In the genomic region with DNA sequence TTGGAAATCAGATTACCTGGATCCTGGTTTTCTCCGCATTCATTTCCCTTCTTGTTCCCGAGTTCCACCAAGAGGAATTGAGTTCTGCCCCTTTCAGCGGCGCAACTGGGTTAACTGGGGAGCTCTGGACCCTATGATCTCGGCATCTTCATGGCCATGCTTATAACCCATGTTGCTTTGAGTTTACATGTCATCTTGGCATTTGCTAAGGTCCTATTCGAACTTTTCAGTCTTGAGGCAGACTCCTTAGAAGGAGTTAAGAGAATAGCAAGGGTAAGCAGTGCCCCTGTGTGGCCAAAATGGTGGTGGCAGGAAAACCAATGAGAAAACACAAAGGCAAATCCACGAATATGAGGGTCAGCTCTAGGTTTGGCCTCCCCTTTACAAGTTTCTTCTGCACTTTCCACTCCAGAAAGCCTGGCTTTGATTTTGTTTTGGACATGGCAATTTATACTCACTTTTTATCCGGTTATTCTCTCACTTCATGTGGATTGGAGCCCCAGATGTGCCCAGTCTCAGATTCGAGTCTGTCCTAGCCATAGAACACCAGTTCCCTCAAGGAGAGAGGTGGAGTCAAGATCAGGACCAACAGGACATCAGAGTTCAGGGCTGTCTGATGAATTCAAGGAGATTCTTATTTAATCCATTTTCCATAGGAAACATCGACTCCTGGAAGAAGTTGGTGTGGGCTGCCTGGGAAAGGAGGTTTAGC, we compare ENCODE assay signal across 8 cellular contexts. TPM values are rescaled to one million over a fixed set of nuclear protein-coding genes. Genes with fewer than 3 reads are reported as not detected.
DNase-seq lines count a peak whose midpoint lies in the region; ATAC-seq, FAIRE-seq and TF ChIP-seq lines count a peak whose summit lies in the region.

No MANE protein-coding gene starts in this region.

- peaks cover 19% of the 10 kb centered on the region for H3K27me3 Mint-ChIP-seq in neural progenitor cell (ENCODE audit: insufficient read depth, low read depth)

- H3K79me2 ChIP-seq in PC-3 (ENCODE audit: low read length) (no peaks in the 10 kb centered on the region), neural progenitor cell (ENCODE audit: low read depth) (no peaks in the 10 kb centered on the region)

- H3K4me2 ChIP-seq in PC-3 (ENCODE audit: low read length) (peak overlapping the region; percentile 95), neural progenitor cell (peak overlapping the region; percentile 92)

- H3K4me1 ChIP-seq in PC-3 (ENCODE audit: insufficient read depth, low read length) (peaks cover 27% of the 10 kb centered on the region), neural progenitor cell (no peaks in the 10 kb centered on the region), tibial nerve (peaks cover 0 to 13% (median 7%) of the 10 kb centered on the region in 4 donors)

- peak; percentile 91 for FAIRE-seq in GM12891 (lab: Jason Lieb, UNC)
- no peak for FAIRE-seq in frontal cortex (lab: Jason Lieb, UNC)

- H3K27ac ChIP-seq in HL-60 (replicated peaks), result no peak overlapping the region
- H3K27ac ChIP-seq in PC-3 (ENCODE audit: low read length), result no peak overlapping the region
- H3K27ac ChIP-seq in neural progenitor cell, result no peak overlapping the region
- no peak overlapping the region for H3K27ac ChIP-seq in tibial nerve

- H3K27me3 ChIP-seq in HL-60 (ENCODE audit: insufficient read depth, poor library complexity, severe bottlenecking) (peaks cover 32% of the 10 kb centered on the region), PC-3 (ENCODE audit: low read length) (no peaks in the 10 kb centered on the region), neural progenitor cell (peaks cover 39% of the 10 kb centered on the region), tibial nerve (peaks cover 0 to 25% of the 10 kb centered on the region in 2 donors)

- ATAC-seq in PC-3, result peak; percentile 70

- intact Hi-C loops in PC-3 (cut with micrococcal nuclease), result loop anchor here (1.0 to 2.0 kb wide), 4 partner anchors 21 to 467 kb away; no protein-coding TSS in a partner anchor

- H3K4me3 ChIP-seq in HL-60 (replicated peaks; ENCODE audit: insufficient read depth, low read length) (no peak overlapping the region), PC-3 (ENCODE audit: low read length) (peak overlapping the region; percentile 70), neural progenitor cell (peak overlapping the region; percentile 54), tibial nerve (peak overlapping the region; percentile 17 to 51 (median 38))

- H2AFZ ChIP-seq in PC-3 (ENCODE audit: low read length) (peak overlapping the region; percentile 96), neural progenitor cell (replicated peaks) (peak overlapping the region; percentile 92)

- H3K27ac Mint-ChIP-seq in neural progenitor cell, result no peak overlapping the region

- H3K9me3 ChIP-seq in PC-3 (ENCODE audit: low read length) (no peaks in the 10 kb centered on the region), neural progenitor cell (ENCODE audit: low read depth) (no peaks in the 10 kb centered on the region), tibial nerve (no peaks in the 10 kb centered on the region)

- TF ChIP-seq POLR2A in GM12891 (IDR thresholded peaks at IDR 0.05; ENCODE audit: low read depth, low read length) (no peak), tibial nerve (IDR thresholded peaks at IDR 0.05) (no peak)

- no peaks in the 10 kb centered on the region for H3K36me3 ChIP-seq in PC-3 (ENCODE audit: low read depth, low read length)
- H3K36me3 ChIP-seq in neural progenitor cell, result no peaks in the 10 kb centered on the region
- H3K36me3 ChIP-seq in tibial nerve, result no peaks in the 10 kb centered on the region

- WGBS in tibial nerve, 2 donors, result 21 to 23% methylated on average over 10 of the region's 10 CpGs

- DNase-seq in A172 (ENCODE audit: low spot score) (peak; percentile 57), GM12891 (ENCODE audit: insufficient read length, low spot score) (peak; percentile 60), HL-60 (ENCODE audit: low read depth in 1 of 2, low spot score in 1 of 2) (peak in 1 of 2 experiments; percentile 59), PC-3 (peak; percentile 83), frontal cortex (ENCODE audit: low spot score in 2 of 2) (peak; percentile 72 to 78), neural progenitor cell (ENCODE audit: low spot score) (peak; percentile 78), tibial nerve (ENCODE audit: low spot score in 2 of 2) (peak; percentile 27 to 71)
- DNase-seq in activated effector memory CD4-positive, alpha-beta T cell treated with anti-CD3 and anti-CD28 coated beads, Interleukin-2, amount 50 U/mL, for 16 hours, result peak; percentile 76

- no peaks in the 10 kb centered on the region for H3K9me2 ChIP-seq in PC-3 (replicated peaks; ENCODE audit: low read length)

- H3K9me3 Mint-ChIP-seq in neural progenitor cell, result no peaks in the 10 kb centered on the region

- POLR2A ChIA-PET in PC-3 (lab: Charles Lee; ENCODE audit: unreplicated experiment), result no interaction called here

- H4K20me1 ChIP-seq in PC-3 (ENCODE audit: low read length) (no peaks in the 10 kb centered on the region), neural progenitor cell (ENCODE audit: low read depth) (no peaks in the 10 kb centered on the region)

- CTCF ChIA-PET in PC-3 (lab: Charles Lee), result interaction anchor here (1.1 to 1.6 kb wide), 2 partner anchors 21 to 22 kb away, joined by 3 to 6 read pairs; no protein-coding TSS in a partner anchor

- no peaks in the 10 kb centered on the region for H3K36me3 Mint-ChIP-seq in neural progenitor cell

- peak overlapping the region; percentile 89 for H3K4me3 Mint-ChIP-seq in neural progenitor cell

- no peak for TF ChIP-seq EP300 in tibial nerve (IDR thresholded peaks at IDR 0.05)

- H3K9ac ChIP-seq in PC-3 (ENCODE audit: low read length) (peak overlapping the region; percentile 29), neural progenitor cell (no peak overlapping the region)

- TF ChIP-seq CTCF in HL-60 (IDR thresholded peaks at IDR 0.05; ENCODE audit: insufficient read depth, low read length), result peak; percentile 81
- TF ChIP-seq CTCF in PC-3 (conservative IDR thresholded peaks at IDR 0.05; ENCODE audit: low read depth, low read length), result peak; percentile 87
- TF ChIP-seq CTCF in neural progenitor cell (IDR thresholded peaks at IDR 0.05), result peak; percentile 87
- TF ChIP-seq CTCF in tibial nerve (IDR thresholded peaks at IDR 0.05), result peak; percentile 54 to 84 (median 69)

- H3F3A ChIP-seq in PC-3 (ENCODE audit: low read length, unreplicated experiment) (peaks cover 5% of the 10 kb centered on the region), neural progenitor cell (ENCODE audit: low read depth) (no peaks in the 10 kb centered on the region)

- H3K4me1 Mint-ChIP-seq in neural progenitor cell, result peaks cover 2% of the 10 kb centered on the region

- no TSS peak for BruUV-seq in PC-3 (replicated peaks; lab: Mats Ljungman, UMichigan)

TF ChIP-seq in GM12891, 5 proteins besides CTCF, POLR2A, EP300 and RAD21:
- TF ChIP-seq PAX5 (IDR thresholded peaks at IDR 0.05; ENCODE audit: insufficient read depth, low read length, severe bottlenecking) (no peak), POU2F2 (IDR thresholded peaks at IDR 0.05; ENCODE audit: low read depth, low read length) (no peak), TAF1 (IDR thresholded peaks at IDR 0.05; ENCODE audit: low read depth, low read length) (no peak)
TF ChIP-seq in GM12891: peak in this region for 0.

RNA-seq across cellular contexts. Expression of gene FBXO3, which starts 55.3 kb away (rescaled TPM):
- total RNA-seq in A172 (2014; rRNA removed; shearing (Covaris generic)), result 64.8 and 66.4 TPM in 2 replicates
- polyA plus RNA-seq in GM12891 (2012; ENCODE audit: low read depth, missing spikeins), result 7.8 TPM
- total RNA-seq in PC-3 (2014; rRNA removed), result 20.2 and 22.5 TPM in 2 replicates
- total RNA-seq in frontal cortex, result 90.9 TPM
- total RNA-seq in neural progenitor cell (ENCODE audit: low replicate concordance), result 40.2 and 61.0 TPM in 2 replicates
- total RNA-seq in tibial nerve, result 10 to 100 TPM; 27.8 to 36.3 (median 28.7) TPM
